In genomic region chr22:31296258-31296657, GRCh38 we compare ENCODE assay signal across 10 cellular contexts. TPM values are rescaled to one million over a fixed set of nuclear protein-coding genes. Genes with fewer than 3 reads are reported as not detected.
DNase-seq lines count a peak whose midpoint lies in the region; ATAC-seq and TF ChIP-seq lines count a peak whose summit lies in the region.
"Had no signal": no experiment of that assay in that cellular context is flagged by ENCODE, and none has a peak within 500 bp of the region (broad histone marks: within the 10 kb centered on the region; RNA-seq: fewer than 3 reads in every experiment).

No MANE protein-coding gene starts in this region.

- TF ChIP-seq CTCF in brain (conservative IDR thresholded peaks at IDR 0.05) (no peak), lower lobe of right lung (IDR thresholded peaks at IDR 0.05) (no peak), tibial artery (IDR thresholded peaks at IDR 0.05) (no peak)

- no peaks in the 10 kb centered on the region for H3K27me3 Mint-ChIP-seq in activated naive CD4-positive, alpha-beta T cell treated with anti-CD3 and anti-CD28 coated beads for 36 hours (ENCODE audit: low read depth)
- peaks cover 11% of the 10 kb centered on the region for H3K27me3 Mint-ChIP-seq in brain

- no peaks in the 10 kb centered on the region for H3K9me3 ChIP-seq in lower lobe of right lung
- H3K9me3 ChIP-seq in tibial artery, result no peaks in the 10 kb centered on the region
- H3K9me3 ChIP-seq: SJSA1 had no signal

- peaks cover 59% of the 10 kb centered on the region for H3K4me1 Mint-ChIP-seq in activated naive CD4-positive, alpha-beta T cell treated with anti-CD3 and anti-CD28 coated beads for 36 hours (ENCODE audit: low read depth)
- H3K4me1 Mint-ChIP-seq in brain, result peaks cover 34% of the 10 kb centered on the region

- H3K4me1 ChIP-seq in lower lobe of right lung (peaks cover 44% of the 10 kb centered on the region), tibial artery (peaks cover 0 to 46% (median 19%) of the 10 kb centered on the region in 4 donors)

- peaks cover 3% of the 10 kb centered on the region for H3K36me3 Mint-ChIP-seq in activated naive CD4-positive, alpha-beta T cell treated with anti-CD3 and anti-CD28 coated beads for 36 hours (ENCODE audit: low read depth)
- H3K36me3 Mint-ChIP-seq in brain, result no peaks in the 10 kb centered on the region

- peaks cover 3% of the 10 kb centered on the region for H3K9me3 Mint-ChIP-seq in activated naive CD4-positive, alpha-beta T cell treated with anti-CD3 and anti-CD28 coated beads for 36 hours
- H3K9me3 Mint-ChIP-seq in brain, result no peaks in the 10 kb centered on the region

- H3K27me3 ChIP-seq in lower lobe of right lung (ENCODE audit: low read depth) (no peaks in the 10 kb centered on the region), tibial artery (no peaks in the 10 kb centered on the region)
- H3K27me3 ChIP-seq: SJSA1 had no signal

- H3K27ac Mint-ChIP-seq in activated naive CD4-positive, alpha-beta T cell treated with anti-CD3 and anti-CD28 coated beads for 36 hours, result peak overlapping the region; percentile 76
- H3K27ac Mint-ChIP-seq in brain, result peak overlapping the region in 3 of 5 experiments; percentile 71 to 83 (median 82)

- ATAC-seq in lower lobe of right lung, result no peak

- H3K4me3 Mint-ChIP-seq in activated naive CD4-positive, alpha-beta T cell treated with anti-CD3 and anti-CD28 coated beads for 36 hours, result peak overlapping the region; percentile 57
- peak overlapping the region in 3 of 5 experiments; percentile 7 to 38 (median 37) for H3K4me3 Mint-ChIP-seq in brain

- H3K4me3 ChIP-seq in lower lobe of right lung (no peak overlapping the region), tibial artery (no peak overlapping the region)
- H3K4me3 ChIP-seq: SJSA1 had no signal

- DNase-seq in activated naive CD4-positive, alpha-beta T cell treated with anti-CD3 and anti-CD28 coated beads for 36 hours, result no peak
- DNase-seq in activated naive CD4-positive, alpha-beta T cell (lab: John Stamatoyannopoulos, UW), result no peak
- no peak for DNase-seq in lower lobe of right lung
- DNase-seq in tibial artery, result no peak
- DNase-seq in NCI-H1048 (lab: John Stamatoyannopoulos, UW), result no peak
- DNase-seq in SW 1271 (lab: John Stamatoyannopoulos, UW), result no peak
- no peak for DNase-seq in NCI-H2227 treated with DMSO at 0.1 percent for 48 hours (lab: John Stamatoyannopoulos, UW)
- DNase-seq: stimulated activated CD4-positive, alpha-beta T cell treated with anti-CD3 and anti-CD28 coated beads, Interleukin-12 subunit alpha, Interleukin-12 subunit beta, amount 100 ng/mL, for 4 hours had no signal

- H3K27ac ChIP-seq in lower lobe of right lung (peak overlapping the region; percentile 76), tibial artery (peak overlapping the region; percentile 48 to 61)
- H3K27ac ChIP-seq: SJSA1 had no signal

- no peaks in the 10 kb centered on the region for H3K36me3 ChIP-seq in lower lobe of right lung
- no peaks in the 10 kb centered on the region for H3K36me3 ChIP-seq in tibial artery
- H3K36me3 ChIP-seq: SJSA1 had no signal

- CTCF ChIA-PET in activated naive CD4-positive, alpha-beta T cell treated with anti-CD3 and anti-CD28 coated beads for 36 hours (lab: Charles Lee), result interaction anchor here (0.6 to 5.3 kb wide), 7 partner anchors 8 to 134 kb away, joined by 3 to 49 read pairs (median 3); partner anchors contain the start of gene PATZ1

- intact Hi-C loops in activated naive CD4-positive, alpha-beta T cell treated with anti-CD3 and anti-CD28 coated beads for 36 hours (cut with micrococcal nuclease), result no loop called here
- intact Hi-C loops in lower lobe of right lung (cut with DNase I), result no loop called here
- intact Hi-C loops in tibial artery (cut with DNase I; ENCODE audit: low total_unique reads), result loop anchor here (10.0 kb wide), 1 partner anchor 49 kb away; the partner anchor contains the start of gene PATZ1

RNA-seq across cellular contexts. Expression of gene PIK3IP1, which starts 4.0 kb away (rescaled TPM):
- 10 to 100 TPM; 27.4 to 28.6 TPM for total RNA-seq in activated naive CD4-positive, alpha-beta T cell treated with anti-CD3 and anti-CD28 coated beads for 36 hours
- 33.3 TPM for polyA plus RNA-seq in brain (ENCODE audit: insufficient read depth, low read depth, low replicate concordance)
- total RNA-seq in lower lobe of right lung, result 54.9 TPM

RNA-seq across cellular contexts. Expression of gene PATZ1, which starts 49.9 kb away (rescaled TPM):
- 10 to 100 TPM; 18.5 to 19.4 TPM for total RNA-seq in activated naive CD4-positive, alpha-beta T cell treated with anti-CD3 and anti-CD28 coated beads for 36 hours
- 84.9 TPM for polyA plus RNA-seq in brain (ENCODE audit: insufficient read depth, low read depth, low replicate concordance)
- total RNA-seq in lower lobe of right lung, result 25.8 TPM
